ENCODE assay signal across 8 cellular contexts in the genomic region with DNA sequence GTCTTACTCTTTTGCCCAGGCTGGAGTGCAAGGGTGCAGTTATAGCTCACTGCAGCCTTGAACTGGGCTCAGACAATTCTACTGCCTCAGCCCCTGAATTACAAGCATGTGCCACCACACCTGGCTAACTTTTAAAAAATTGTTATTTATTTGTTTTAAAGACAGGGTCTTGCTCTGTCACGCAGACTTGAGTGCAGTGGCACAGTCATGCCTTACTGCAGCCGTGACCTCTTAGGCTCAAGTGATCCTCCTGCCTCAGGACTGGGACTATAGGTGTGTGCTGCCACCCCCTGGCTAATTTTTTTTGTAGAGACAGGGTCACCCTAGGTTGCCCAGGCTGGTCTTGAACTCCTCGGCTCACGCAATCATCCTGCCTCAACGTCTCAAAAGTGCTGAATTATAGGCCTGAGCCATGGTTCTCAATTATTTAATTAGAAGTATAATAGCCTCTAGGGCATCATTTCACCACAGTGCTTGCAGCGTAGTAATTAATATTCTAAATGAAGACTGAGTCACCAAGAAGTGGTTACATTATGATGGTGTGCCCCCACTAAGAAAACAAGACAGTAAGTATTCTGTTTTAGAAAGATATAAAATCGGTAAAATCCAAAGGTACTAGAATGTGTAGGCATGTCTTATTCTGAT.
A peak's percentile ranks its signal among the peaks of the same experiment; 100 is the strongest.
DNase-seq lines count a peak whose midpoint lies in the region; ATAC-seq, FAIRE-seq and TF ChIP-seq lines count a peak whose summit lies in the region.

No MANE protein-coding gene starts in this region.

- peaks cover 27% of the 10 kb centered on the region for H3K79me2 ChIP-seq in GM12878 (ENCODE audit: control insufficient read depth, insufficient read depth, low read length)

- no peak overlapping the region for H3K4me2 ChIP-seq in GM12878 (ENCODE audit: control insufficient read depth, insufficient read depth)

- no peaks in the 10 kb centered on the region for H3K9me3 Mint-ChIP-seq in stimulated activated naive CD8-positive, alpha-beta T cell treated with anti-CD3 and anti-CD28 coated beads, Interleukin-15, amount 100 ng/mL, for 72 hours

- H3K4me3 Mint-ChIP-seq in stimulated activated naive CD8-positive, alpha-beta T cell treated with anti-CD3 and anti-CD28 coated beads, Interleukin-15, amount 100 ng/mL, for 72 hours, result no peak overlapping the region

- no peak overlapping the region for H2AFZ ChIP-seq in GM12878 (ENCODE audit: control insufficient read depth, low read depth, low read length)

- H3K36me3 ChIP-seq in GM12878 (ENCODE audit: control insufficient read depth in 2 of 2, insufficient read depth in 2 of 2, low read length in 1 of 2), result peaks cover 0 to 6% of the 10 kb centered on the region in 2 experiments; a peak in 1 of 4 replicates
- H3K36me3 ChIP-seq in left lung, result no peaks in the 10 kb centered on the region

- no peaks in the 10 kb centered on the region for H3K27me3 Mint-ChIP-seq in stimulated activated naive CD8-positive, alpha-beta T cell treated with anti-CD3 and anti-CD28 coated beads, Interleukin-15, amount 100 ng/mL, for 72 hours

- H3K4me1 Mint-ChIP-seq in stimulated activated naive CD8-positive, alpha-beta T cell treated with anti-CD3 and anti-CD28 coated beads, Interleukin-15, amount 100 ng/mL, for 72 hours, result peaks cover 58% of the 10 kb centered on the region

- peak; percentile 84 for TF ChIP-seq RAD21 in GM12878 (IDR thresholded peaks at IDR 0.05; ENCODE audit: insufficient read depth, low read depth, low read length)

- no peak overlapping the region for H3K4me3 ChIP-seq in AG10803 (ENCODE audit: low read length)
- no peak overlapping the region for H3K4me3 ChIP-seq in GM12878
- no peak overlapping the region for H3K4me3 ChIP-seq in left lung

- peak; percentile 12 for DNase-seq in AG10803 (ENCODE audit: low read depth)
- peak; percentile 73 for DNase-seq in SK-MEL-5 (ENCODE audit: low read depth, low spot score)
- DNase-seq in GM12878 (ENCODE audit: low read depth, low spot score), result no peak
- peak in 1 of 2 donors; percentile 42 for DNase-seq in left lung
- peak; percentile 27 to 43 for DNase-seq in stimulated activated naive CD8-positive, alpha-beta T cell treated with anti-CD3 and anti-CD28 coated beads, Interleukin-15, amount 100 ng/mL, for 72 hours
- no peak for DNase-seq in NCI-H2171 treated with DMSO at 0.1 percent for 48 hours (lab: John Stamatoyannopoulos, UW)

- POLR2A ChIA-PET in GM12878 (lab: Charles Lee), result interaction anchor here (0.6 kb wide), 1 partner anchor 63 kb away, joined by 4 read pairs; no protein-coding TSS in a partner anchor

- 60% methylated on average over 7 of the region's 7 CpGs for WGBS in GM12878 (ENCODE audit: insufficient coverage, insufficient replicate concordance, low lambda C conversion rate, missing lambda C conversion rate)

- H3K9me3 ChIP-seq in GM12878 (replicated peaks; ENCODE audit: control insufficient read depth, insufficient read depth, low read length) (no peaks in the 10 kb centered on the region), left lung (no peaks in the 10 kb centered on the region)

- H3K27ac ChIP-seq in GM12878 (ENCODE audit: control insufficient read depth, insufficient read depth), result no peak overlapping the region
- H3K27ac ChIP-seq in left lung, result no peak overlapping the region

- ATAC-seq in GM18502 (IDR thresholded peaks at IDR 0.05; ENCODE audit: poor library complexity, unreplicated experiment), result peak; percentile 93
- peak; percentile 61 for ATAC-seq in HG03159 (IDR thresholded peaks at IDR 0.05; ENCODE audit: unreplicated experiment)
- peak; percentile 94 for ATAC-seq in GM12878
- ATAC-seq in left lung, result peak; percentile 95
- ATAC-seq in stimulated activated naive CD8-positive, alpha-beta T cell treated with anti-CD3 and anti-CD28 coated beads, Interleukin-15, amount 100 ng/mL, for 72 hours, result peak; percentile 92

- RAD21 ChIA-PET in GM12878 (lab: Charles Lee; ENCODE audit: unreplicated experiment), result interaction anchor here (0.6 to 5.6 kb wide), 6 partner anchors 10 to 144 kb away, joined by 3 to 55 read pairs (median 4); no protein-coding TSS in a partner anchor

- H3K27ac Mint-ChIP-seq in stimulated activated naive CD8-positive, alpha-beta T cell treated with anti-CD3 and anti-CD28 coated beads, Interleukin-15, amount 100 ng/mL, for 72 hours, result no peak overlapping the region

- peak; percentile 66 for FAIRE-seq in GM12878 (lab: Jason Lieb, UNC)

- intact Hi-C loops in GM12878 (cut with micrococcal nuclease; ENCODE audit: unreplicated experiment), result loop anchor here (1.0 kb wide), 1 partner anchor 142 kb away; no protein-coding TSS in a partner anchor
- intact Hi-C loops in left lung (cut with DNase I), result no loop called here

- SMC1A ChIA-PET in GM12878 (lab: Charles Lee; ENCODE audit: uncharacterized antibody, unreplicated experiment), result interaction anchor here (0.7 to 4.1 kb wide), 11 partner anchors 8 to 151 kb away, joined by 3 to 41 read pairs (median 3); no protein-coding TSS in a partner anchor

- no peaks in the 10 kb centered on the region for H4K20me1 ChIP-seq in GM12878 (ENCODE audit: control insufficient read depth, insufficient read depth)

- TF ChIP-seq POLR2A in GM12878 (IDR thresholded peaks at IDR 0.05; ENCODE audit: low read depth, low read length), result no peak

- in situ Hi-C loops in SK-MEL-5 (cut with HindIII; ENCODE audit: low pct_unique_long_range_greater_than_20kb, low sequenced_read_pairs), result no loop called here
- in situ Hi-C loops in GM12878 (cut with MboI), result loop anchor here (10.0 kb wide), 1 partner anchor 144 kb away; no protein-coding TSS in a partner anchor

- H3K27me3 ChIP-seq in GM12878 (replicated peaks in 1 of 2; ENCODE audit: control insufficient read depth in 2 of 2, insufficient read depth in 2 of 2, low read length in 1 of 2) (no peaks in the 10 kb centered on the region), left lung (no peaks in the 10 kb centered on the region)

- CTCF ChIA-PET in GM12878 (lab: Yijun Ruan, JAX), result interaction anchor here (0.6 to 12.3 kb wide), 17 partner anchors 8 to 386 kb away, joined by 3 to 186 read pairs (median 4); no protein-coding TSS in a partner anchor

- H3K9ac ChIP-seq in GM12878 (ENCODE audit: control insufficient read depth, insufficient read depth, low read length), result no peak overlapping the region

- BruUV-seq in GM12878 (replicated peaks; lab: Mats Ljungman, UMichigan), result no TSS peak

- no peak for TF ChIP-seq EP300 in GM12878 (IDR thresholded peaks at IDR 0.05; ENCODE audit: borderline replicate concordance in 1 of 2, control insufficient read depth in 1 of 2, low read depth in 2 of 2, low read length in 2 of 2)

- TF ChIP-seq CTCF in AG10803 (conservative IDR thresholded peaks at IDR 0.05; ENCODE audit: low read length), result peak; percentile 36
- TF ChIP-seq CTCF in GM12878 (IDR thresholded peaks at IDR 0.05 in 2 of 3, conservative IDR thresholded peaks at IDR 0.05 in 1 of 3; ENCODE audit: control insufficient read depth in 2 of 3, extremely low read depth in 1 of 3, insufficient read depth in 1 of 3, low read depth in 3 of 3, low read length in 3 of 3), result peak; percentile 22 to 55 (median 29); a peak in 4 of 6 replicates
- TF ChIP-seq CTCF in left lung (IDR thresholded peaks at IDR 0.05), result peak; percentile 29 to 33

- H3K4me1 ChIP-seq in GM12878 (ENCODE audit: control insufficient read depth, insufficient read depth, low read length) (no peaks in the 10 kb centered on the region), left lung (peaks cover 4 to 53% of the 10 kb centered on the region in 2 donors)

TF ChIP-seq in GM12878, 131 proteins besides CTCF, POLR2A, EP300 and RAD21:
- TF ChIP-seq NR2F1 (conservative IDR thresholded peaks at IDR 0.05) (0 out of 2 replicates have a peak, but pooled peaks have one; percentile 31), SIN3A (IDR thresholded peaks at IDR 0.05; ENCODE audit: low read depth, low read length) (no peak), SMC3 (IDR thresholded peaks at IDR 0.05; ENCODE audit: borderline replicate concordance, low read length) (peak; percentile 66; the same call in 1 of the 2 replicates), PAX8 (IDR thresholded peaks at IDR 0.05) (no peak)
TF ChIP-seq in GM12878: peak in this region for 2.

Comparison
In these comparisons a context has a peak if more than half of its experiments do, and no peak if none do; other contexts are left out.
1. DNase-seq: peak in AG10803 (single experiment), SK-MEL-5 (single experiment) and stimulated activated naive CD8-positive, alpha-beta T cell treated with anti-CD3 and anti-CD28 coated beads, Interleukin-15, amount 100 ng/mL, for 72 hours (2 of 2); none in GM12878 (single experiment) and NCI-H2171 treated with DMSO at 0.1 percent for 48 hours (single experiment).
2. Peak in every context shown above with its lines, with median percentiles within 50 percentile points of each other: CTCF ChIP-seq and ATAC-seq.